30 cellular contexts compared by ENCODE assay signal in the genomic region with DNA sequence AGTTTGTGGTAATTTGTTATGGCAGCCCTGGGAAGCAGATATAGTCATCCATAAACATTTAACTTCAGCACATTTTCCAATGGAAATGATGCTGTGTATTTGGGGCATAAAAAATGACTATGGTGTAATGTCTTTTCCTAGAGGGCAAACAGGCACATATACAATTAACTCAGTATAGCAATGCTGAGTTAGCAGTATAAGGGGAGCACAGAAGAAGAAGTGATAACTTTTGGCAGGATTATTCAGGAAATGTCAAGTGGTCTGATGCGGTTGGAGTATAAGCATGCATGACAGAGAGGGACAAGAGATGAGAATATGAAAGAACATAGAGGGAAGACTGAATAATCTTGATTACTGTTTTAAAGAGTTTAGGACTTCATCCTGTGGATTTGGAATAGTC. TPM values are rescaled to one million over a fixed set of nuclear protein-coding genes. Genes with fewer than 3 reads are reported as not detected.
"Had no signal": no experiment of that assay in that cellular context is flagged by ENCODE, and none has a peak within 500 bp of the region (broad histone marks: within the 10 kb centered on the region; RNA-seq: fewer than 3 reads in every experiment).

No MANE protein-coding gene starts in this region.

- H3K4me3 Mint-ChIP-seq: immature natural killer cell; naive thymus-derived CD8-positive, alpha-beta T cell; nephron; neural crest cell; stimulated activated effector memory CD8-positive, alpha-beta T cell treated with anti-CD3 and anti-CD28 coated beads, Interleukin-12 subunit alpha, Interleukin-12 subunit beta, amount 100 ng/mL, for 72 hours; stimulated activated naive CD8-positive, alpha-beta T cell treated with anti-CD3 and anti-CD28 coated beads, Interleukin-15, Interleukin-2, amounts not matched to agents 100 ng/mL and 50 ng/mL, for 24 hours had no signal

- H3K27ac ChIP-seq: left lung, lower lobe of right lung, pancreas, prostate gland, sigmoid colon, spleen, suprapubic skin, thoracic aorta, tibial artery, upper lobe of right lung had no signal

- DNase-seq: immature natural killer cell; kidney; left colon; left lung; lower lobe of right lung; mammary epithelial cell; mesenchymal stem cell; naive thymus-derived CD8-positive, alpha-beta T cell; nucleus accumbens; pancreas; posterior cingulate gyrus; retina; right cardiac atrium; sigmoid colon; small intestine; spleen; stimulated activated CD4-positive, alpha-beta T cell treated with anti-CD3 and anti-CD28 coated beads, Interleukin-4, amount 100 ng/mL, for 24 hours; stimulated activated naive CD4-positive, alpha-beta T cell; tibial artery; trophoblast cell; upper lobe of right lung had no signal

- H3K4me1 ChIP-seq: left lung, lower lobe of right lung, pancreas, prostate gland, sigmoid colon, spleen, suprapubic skin, tibial artery, upper lobe of right lung had no signal

- H3K9me3 Mint-ChIP-seq: nephron, neural crest cell had no signal

- H3K27me3 ChIP-seq: left lung, pancreas, sigmoid colon, spleen, suprapubic skin, tibial artery, upper lobe of right lung had no signal

- H3K27me3 Mint-ChIP-seq: naive thymus-derived CD8-positive, alpha-beta T cell; stimulated activated naive CD8-positive, alpha-beta T cell treated with anti-CD3 and anti-CD28 coated beads, Interleukin-15, Interleukin-2, amounts not matched to agents 100 ng/mL and 50 ng/mL, for 24 hours had no signal

- H3K27ac Mint-ChIP-seq: immature natural killer cell; nephron; stimulated activated effector memory CD8-positive, alpha-beta T cell treated with anti-CD3 and anti-CD28 coated beads, Interleukin-12 subunit alpha, Interleukin-12 subunit beta, amount 100 ng/mL, for 72 hours; stimulated activated naive CD8-positive, alpha-beta T cell treated with anti-CD3 and anti-CD28 coated beads, Interleukin-15, Interleukin-2, amounts not matched to agents 100 ng/mL and 50 ng/mL, for 24 hours had no signal

- H3K36me3 ChIP-seq: left lung, lower lobe of right lung, pancreas, prostate gland, sigmoid colon, spleen, suprapubic skin, thoracic aorta, tibial artery, upper lobe of right lung had no signal

- H3K4me3 ChIP-seq: left lung, lower lobe of right lung, pancreas, prostate gland, sigmoid colon, spleen, suprapubic skin, thoracic aorta, tibial artery, upper lobe of right lung had no signal

- ATAC-seq: left colon; left lung; lower lobe of right lung; naive thymus-derived CD8-positive, alpha-beta T cell; pancreas; right cardiac atrium; stimulated activated effector memory CD8-positive, alpha-beta T cell treated with anti-CD3 and anti-CD28 coated beads, Interleukin-12 subunit alpha, Interleukin-12 subunit beta, amount 100 ng/mL, for 72 hours; upper lobe of right lung had no signal

- FAIRE-seq: islet of Langerhans, kidney, pancreas, small intestine, urothelium cell line had no signal

- H3K9me3 ChIP-seq: left lung, lower lobe of right lung, pancreas, prostate gland, sigmoid colon, suprapubic skin, thoracic aorta, tibial artery, upper lobe of right lung had no signal

- H3K4me1 Mint-ChIP-seq: immature natural killer cell; naive thymus-derived CD8-positive, alpha-beta T cell; nephron; neural crest cell; stimulated activated effector memory CD8-positive, alpha-beta T cell treated with anti-CD3 and anti-CD28 coated beads, Interleukin-12 subunit alpha, Interleukin-12 subunit beta, amount 100 ng/mL, for 72 hours had no signal

- H3K36me3 Mint-ChIP-seq: immature natural killer cell; naive thymus-derived CD8-positive, alpha-beta T cell; stimulated activated effector memory CD8-positive, alpha-beta T cell treated with anti-CD3 and anti-CD28 coated beads, Interleukin-12 subunit alpha, Interleukin-12 subunit beta, amount 100 ng/mL, for 72 hours had no signal

RNA-seq across cellular contexts. Expression of a gene that starts 55.3 kb away (rescaled TPM):
- total RNA-seq: naive thymus-derived CD8-positive, alpha-beta T cell had no signal
- polyA plus RNA-seq: immature natural killer cell; naive thymus-derived CD8-positive, alpha-beta T cell had no signal
